In the genomic region with DNA sequence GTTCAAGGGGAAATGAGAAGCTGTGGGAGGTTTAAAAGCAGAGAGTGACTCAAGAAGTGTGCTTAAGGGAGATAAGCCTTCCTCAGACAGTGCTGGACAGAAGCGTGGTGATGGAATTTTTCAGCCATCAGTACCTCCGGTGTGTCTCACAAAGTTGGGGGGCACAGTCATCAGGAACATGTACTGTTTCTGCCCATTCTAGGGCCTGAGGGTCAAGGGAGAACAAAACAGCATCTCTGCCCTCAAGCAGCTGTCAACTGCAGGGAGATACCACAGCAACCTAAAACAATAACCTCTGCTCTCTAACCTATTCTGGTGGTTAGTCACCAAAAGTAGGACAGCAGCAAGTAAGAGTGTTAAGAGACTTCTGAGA, we compare ENCODE assay signal across 11 cellular contexts. TPM values are rescaled to one million over a fixed set of nuclear protein-coding genes. Genes with fewer than 3 reads are reported as not detected.
DNase-seq lines count a peak whose midpoint lies in the region; ATAC-seq, FAIRE-seq and TF ChIP-seq lines count a peak whose summit lies in the region.
"Had no signal": no experiment of that assay in that cellular context is flagged by ENCODE, and none has a peak within 500 bp of the region (broad histone marks: within the 10 kb centered on the region; RNA-seq: fewer than 3 reads in every experiment).

No MANE protein-coding gene starts in this region.

- no peak overlapping the region for H3K27ac Mint-ChIP-seq in CD4-positive, alpha-beta memory T cell
- H3K27ac Mint-ChIP-seq: naive B cell had no signal

- TF ChIP-seq POLR2A in K562 (conservative IDR thresholded peaks at IDR 0.05): no peak

- in situ Hi-C loops in K562 (cut with MboI): no loop called here

- FAIRE-seq in K562 (lab: Jason Lieb, UNC): peak; percentile 96

- H3K9ac ChIP-seq in K562 (ENCODE audit: insufficient read depth in 1 of 2, low read depth in 2 of 2, low read length in 2 of 2): peak overlapping the region in 1 of 2 experiments; percentile 16; a peak in 1 of 4 replicates

- peaks cover 47% of the 10 kb centered on the region for H3K36me3 ChIP-seq in K562 (ENCODE audit: control insufficient read depth, insufficient read depth, low read length)
- no peaks in the 10 kb centered on the region for H3K36me3 ChIP-seq in CD4-positive, alpha-beta memory T cell (ENCODE audit: insufficient read depth, low read length)

- no peaks in the 10 kb centered on the region for H3K9me3 ChIP-seq in K562 (replicated peaks; ENCODE audit: control insufficient read depth, insufficient read depth, low read depth, low read length)
- H3K9me3 ChIP-seq in CD4-positive, alpha-beta memory T cell (ENCODE audit: control insufficient read depth in 1 of 2, low read length in 2 of 2): no peaks in the 10 kb centered on the region

- peaks cover 13% of the 10 kb centered on the region for H3K9me1 ChIP-seq in K562 (ENCODE audit: control insufficient read depth, insufficient read depth, low read length)

- H3K4me3 ChIP-seq in K562 (no peak overlapping the region), skeletal muscle cell (ENCODE audit: low read depth, low read length) (no peak overlapping the region)
- no peak overlapping the region for H3K4me3 ChIP-seq in CD4-positive, alpha-beta memory T cell (ENCODE audit: low read length in 2 of 2)

- H3K27ac ChIP-seq in K562 (ENCODE audit: extremely low read depth, low read depth, low read length): peak overlapping the region; percentile 81; the same call in 2 of the 3 replicates
- H3K27ac ChIP-seq in CD4-positive, alpha-beta memory T cell (ENCODE audit: low read depth, low read length): no peak overlapping the region

- no peaks in the 10 kb centered on the region for H3K4me1 Mint-ChIP-seq in CD4-positive, alpha-beta memory T cell
- H3K4me1 Mint-ChIP-seq: naive B cell had no signal

- H3K36me3 Mint-ChIP-seq in CD4-positive, alpha-beta memory T cell: no peaks in the 10 kb centered on the region
- H3K36me3 Mint-ChIP-seq: naive B cell had no signal

- intact Hi-C loops in K562 (cut with micrococcal nuclease): loop anchor here (5.0 kb wide), 1 partner anchor 50 kb away; no protein-coding TSS in a partner anchor
- intact Hi-C loops in CD4-positive, alpha-beta memory T cell (cut with micrococcal nuclease): no loop called here

- no TSS peak for BruUV-seq in K562 (replicated peaks; lab: Mats Ljungman, UMichigan)

- peaks cover 26% of the 10 kb centered on the region for H4K20me1 ChIP-seq in K562 (replicated peaks; ENCODE audit: control insufficient read depth, insufficient read depth, low read length)

- peaks cover 0 to 5% (median 0%) of the 10 kb centered on the region in 8 donors for H3K9me3 Mint-ChIP-seq in CD4-positive, alpha-beta memory T cell

- H3K4me1 ChIP-seq in K562 (replicated peaks in 1 of 2; ENCODE audit: control insufficient read depth in 2 of 2, insufficient read depth in 2 of 2, low read length in 2 of 2): peaks cover 4 to 42% of the 10 kb centered on the region in 2 experiments
- H3K4me1 ChIP-seq in CD4-positive, alpha-beta memory T cell (ENCODE audit: insufficient read depth, low read length): no peaks in the 10 kb centered on the region

- peaks cover 87% of the 10 kb centered on the region for H3K79me2 ChIP-seq in K562 (ENCODE audit: control insufficient read depth, insufficient read depth, low read length)

- ATAC-seq in GM19351 (IDR thresholded peaks at IDR 0.05; ENCODE audit: unreplicated experiment) (peak; percentile 32), HG03442 (IDR thresholded peaks at IDR 0.05; ENCODE audit: unreplicated experiment) (peak; percentile 30), K562 (peak; percentile 90)

- DNase-seq in K562 (ENCODE audit: extremely low read depth in 1 of 4, low spot score in 3 of 4) (peak; percentile 40 to 84 (median 60)), skeletal muscle cell (ENCODE audit: low read depth) (peak; percentile 9), COLO668 (lab: John Stamatoyannopoulos, UW; ENCODE audit: unreplicated experiment) (no peak), amygdala (lab: John Stamatoyannopoulos, UW) (no peak), NCI-H2171 treated with DMSO at 0.1 percent for 48 hours (lab: John Stamatoyannopoulos, UW) (no peak)
- DNase-seq in CD4-positive, alpha-beta memory T cell: no peak
- DNase-seq: activated gamma-delta T cell treated with Interleukin-2 at 50 U/mL for 16 hours, naive B cell, NCI-H1417 treated with DMSO at 0.1 percent for 48 hours had no signal

- H2AFZ ChIP-seq in K562 (ENCODE audit: low read depth, low read length): no peak overlapping the region

- no peaks in the 10 kb centered on the region for H3K27me3 ChIP-seq in K562 (ENCODE audit: control insufficient read depth in 2 of 2, insufficient read depth in 2 of 2, low read length in 2 of 2)
- H3K27me3 ChIP-seq in CD4-positive, alpha-beta memory T cell (ENCODE audit: insufficient read depth, low read length): no peaks in the 10 kb centered on the region

- peak overlapping the region; percentile 69 for H3K4me2 ChIP-seq in K562 (ENCODE audit: insufficient read depth, low read length)

- H3K4me3 Mint-ChIP-seq in CD4-positive, alpha-beta memory T cell: no peak overlapping the region
- H3K4me3 Mint-ChIP-seq: naive B cell had no signal

- TF ChIP-seq CTCF in K562 (IDR thresholded peaks at IDR 0.05 in 2 of 3, conservative IDR thresholded peaks at IDR 0.05 in 1 of 3; ENCODE audit: insufficient read depth in 2 of 3, low read depth in 1 of 3, low read length in 3 of 3): no peak

- peak; percentile 93 for TF ChIP-seq EP300 in K562 (IDR thresholded peaks at IDR 0.05; ENCODE audit: low read length)

- no peak; a peak in 1 of 4 replicates for TF ChIP-seq RAD21 in K562 (CRISPR knock-in tag; conservative IDR thresholded peaks at IDR 0.05 in 1 of 2, IDR thresholded peaks at IDR 0.05 in 1 of 2)

- 0% methylated on average over 2 of the region's 2 CpGs for WGBS in K562 (ENCODE audit: insufficient coverage, low coverage, missing lambda C conversion rate)

- POLR2A ChIA-PET in K562 (lab: Yijun Ruan, JAX): interaction anchor here (0.6 to 1.8 kb wide), 8 partner anchors 11 to 183 kb away, joined by 3 to 7 read pairs (median 4); a partner anchor contains a TSS
- POLR2A ChIA-PET in CD4-positive, alpha-beta memory T cell (lab: Charles Lee; ENCODE audit: partially characterized antibody): no interaction called here

- H3K27me3 Mint-ChIP-seq in CD4-positive, alpha-beta memory T cell: peaks cover 1 to 9% of the 10 kb centered on the region in 2 donors

- CTCF ChIA-PET in K562 (lab: Yijun Ruan, JAX; ENCODE audit: low intra/inter-chr PET ratio): no interaction called here
- CTCF ChIA-PET in CD4-positive, alpha-beta memory T cell (lab: Charles Lee; ENCODE audit: partially characterized antibody): no interaction called here

TF ChIP-seq in K562, 482 proteins besides CTCF, POLR2A, EP300 and RAD21 (continues in another document):
- TF ChIP-seq NCOA1 (IDR thresholded peaks at IDR 0.05; ENCODE audit: low read depth) (peak; percentile 76; the same call in 1 of the 2 replicates), GATAD2A (IDR thresholded peaks at IDR 0.05) (peak; percentile 61; the same call in 1 of the 2 replicates), HNRNPLL (IDR thresholded peaks at IDR 0.05; ENCODE audit: low read depth, low read length, poor library complexity, severe bottlenecking) (no peak), SRF (CRISPR knock-in tag; IDR thresholded peaks at IDR 0.05) (peak in 1 of 2 experiments; percentile 75; a peak in 1 of 4 replicates), FOXM1 (IDR thresholded peaks at IDR 0.05; ENCODE audit: low read depth) (peak; percentile 63; the same call in 1 of the 2 replicates), FOXM1 (CRISPR knock-in tag; IDR thresholded peaks at IDR 0.05; ENCODE audit: low read depth) (no peak), EWSR1 (IDR thresholded peaks at IDR 0.05; ENCODE audit: borderline replicate concordance, low read depth, partially characterized antibody) (no peak), RBBP5 (IDR thresholded peaks at IDR 0.05; ENCODE audit: borderline replicate concordance, insufficient read depth, low read length, poor library complexity, severe bottlenecking) (no peak), HDAC2 (IDR thresholded peaks at IDR 0.05) (peak; percentile 58; the same call in 1 of the 2 replicates), RNF2 (IDR thresholded peaks at IDR 0.05) (peak; percentile 45; the same call in 1 of the 2 replicates)
- TF ChIP-seq, protein P1, sequence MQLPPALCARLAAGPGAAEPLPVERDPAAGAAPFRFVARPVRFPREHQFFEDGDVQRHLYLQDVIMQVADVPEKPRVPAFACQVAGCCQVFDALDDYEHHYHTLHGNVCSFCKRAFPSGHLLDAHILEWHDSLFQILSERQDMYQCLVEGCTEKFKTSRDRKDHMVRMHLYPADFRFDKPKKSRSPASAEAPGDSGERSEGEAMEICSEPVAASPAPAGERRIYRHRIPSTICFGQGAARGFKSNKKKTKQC (CRISPR knock-in tag; IDR thresholded peaks at IDR 0.05): no peak

RNA-seq across cellular contexts. Expression of a gene that starts 2.0 kb away (rescaled TPM):
- total RNA-seq in K562 (2011; cell fraction: chromatin; rRNA removed; ENCODE audit: low replicate concordance): 206 and 247 TPM in 2 replicates
- 93.6 and 103 TPM in 2 replicates for total RNA-seq in K562 (2011; cell fraction: nucleolus; rRNA removed)
- 120 and 144 TPM in 2 replicates for total RNA-seq in K562 (2011; cell fraction: nucleoplasm; rRNA removed)
- 54.6 and 61.6 TPM in 2 replicates for total RNA-seq in K562 (2014; rRNA removed)
- total RNA-seq in K562 (2014; rRNA removed; fragmentation: Illumina TruSeq; extraction: Trizol): 90.6 and 106 TPM in 2 replicates
- total RNA-seq in K562 (2015; rRNA removed; fragmentation: Illumina TruSeq; extraction: Trizol): 68.5 and 69.6 TPM in 2 replicates
- 89.4 and 99.3 TPM in 2 replicates for total RNA-seq in K562 (2021)
- polyA plus RNA-seq in K562 (2011; rRNA removed): 53.5 and 54.6 TPM in 2 replicates
- 28.3 and 33.4 TPM in 2 replicates for polyA plus RNA-seq in K562 (2011; cell fraction: cytosol; rRNA removed)
- 48.4 and 72.1 TPM in 2 replicates for polyA plus RNA-seq in K562 (2011; cell fraction: nucleus; rRNA removed)
- 18.9 and 21.5 TPM in 2 replicates for polyA plus RNA-seq in K562 (2012)
- polyA plus RNA-seq in K562 (2014; fragmentation: Illumina TruSeq; extraction: Trizol): 24.1 and 24.8 TPM in 2 replicates
- polyA plus RNA-seq in K562 (2014; fragmentation: Nextera tagmentation; extraction: Ambion mirVana): 10 to 100 TPM in 1 of 2 experiments, 1 to 10 TPM in 1; 7.8 to 30.2 TPM
- polyA plus RNA-seq in K562 (2014; rRNA removed): 20.2 and 24.9 TPM in 2 replicates
- polyA minus RNA-seq in K562 (2011; rRNA and poly(A)+ RNA removed): 207 and 259 TPM in 2 replicates
- 91.1 and 132 TPM in 2 replicates for polyA minus RNA-seq in K562 (2011; cell fraction: cytosol; rRNA and poly(A)+ RNA removed)
- polyA minus RNA-seq in K562 (2011; cell fraction: nucleus; rRNA and poly(A)+ RNA removed): 127 and 151 TPM in 2 replicates
- not detected for total RNA-seq in CD4-positive, alpha-beta memory T cell
- not detected for polyA plus RNA-seq in CD4-positive, alpha-beta memory T cell

Comparison
In these comparisons a context has a peak if more than half of its experiments do, and no peak if none do; other contexts are left out.
1. ATAC-seq: peak in every context shown above with its lines; median percentile 90 in K562; 32 in GM19351; 30 in HG03442.
2. DNase-seq: peak in K562 (4 of 4) and skeletal muscle cell (single experiment); none in COLO668 (single experiment), CD4-positive, alpha-beta memory T cell (0 of 5), amygdala (0 of 56) and NCI-H2171 treated with DMSO at 0.1 percent for 48 hours (single experiment).
3. RNA of a gene that starts 2.0 kb away (total RNA-seq): 54.6 to 247 TPM in K562; not detected in CD4-positive, alpha-beta memory T cell; every median in the first group is over 10 times any median in the second.